In the genomic region with DNA sequence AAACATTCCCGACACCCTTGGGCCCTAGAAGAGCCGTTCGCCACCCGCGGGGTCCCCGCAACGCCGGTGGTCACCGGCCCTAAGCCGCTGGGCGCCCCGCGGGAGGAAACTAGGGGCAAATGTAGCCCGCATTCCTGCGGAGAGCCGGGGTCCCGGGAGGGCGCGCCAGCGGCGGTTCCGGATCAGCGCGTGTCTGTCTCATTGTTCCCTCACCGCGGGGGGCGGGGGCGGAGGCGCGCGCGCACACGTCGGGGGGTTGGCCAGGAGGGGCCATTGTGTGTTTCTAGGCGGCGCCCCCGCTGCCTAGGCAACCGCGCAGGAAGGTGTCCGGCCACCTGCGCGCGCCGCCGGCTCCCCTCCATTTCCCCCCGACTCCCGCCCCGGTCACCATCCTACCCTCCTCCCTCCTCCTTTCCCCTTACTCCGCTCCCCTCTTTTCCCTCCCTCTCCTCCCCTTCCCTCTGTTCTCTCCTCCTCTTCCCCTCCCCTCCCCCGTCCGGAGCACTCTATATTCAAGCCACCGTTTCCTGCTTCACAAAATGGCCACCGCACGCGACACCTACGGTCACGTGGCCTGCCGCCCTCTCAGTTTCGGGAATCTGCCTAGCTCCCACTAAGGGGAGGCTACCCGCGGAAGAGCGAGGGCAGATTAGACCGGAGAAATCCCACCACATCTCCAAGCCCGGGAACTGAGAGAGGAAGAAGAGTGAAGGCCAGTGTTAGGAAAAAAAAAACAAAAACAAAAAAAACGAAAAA, we compare ENCODE assay signal across 8 cellular contexts. TPM values are rescaled to one million over a fixed set of nuclear protein-coding genes. Genes with fewer than 3 reads are reported as not detected.
DNase-seq lines count a peak whose midpoint lies in the region; ATAC-seq, FAIRE-seq and TF ChIP-seq lines count a peak whose summit lies in the region.

No MANE protein-coding gene starts in this region.

- H3K9me3 ChIP-seq in T-helper 17 cell (ENCODE audit: control insufficient read depth, low read length, poor library complexity, severe bottlenecking) (no peaks in the 10 kb centered on the region), right cardiac atrium (ENCODE audit: control insufficient read depth, low read length) (no peaks in the 10 kb centered on the region), uterus (no peaks in the 10 kb centered on the region)

- no peaks in the 10 kb centered on the region for H3K27me3 Mint-ChIP-seq in T-helper 17 cell

- H3K4me3 ChIP-seq in right cardiac atrium (ENCODE audit: low read length), result peak overlapping the region; percentile 62
- H3K4me3 ChIP-seq in uterus, result peak overlapping the region; percentile 86 to 87

- H3K27ac ChIP-seq in angular gyrus (ENCODE audit: low read depth, low read length), result peak overlapping the region; percentile 100
- peak overlapping the region; percentile 97 for H3K27ac ChIP-seq in right cardiac atrium (ENCODE audit: low read length)
- H3K27ac ChIP-seq in uterus, result peak overlapping the region; percentile 99

- ATAC-seq in HG02852 (IDR thresholded peaks at IDR 0.05; ENCODE audit: unreplicated experiment), result peak; percentile 46
- peak; percentile 65 for ATAC-seq in T-helper 17 cell
- ATAC-seq in right cardiac atrium, result peak; percentile 77 to 80

- no peak for TF ChIP-seq CTCF in uterus (IDR thresholded peaks at IDR 0.05)

- H3K27me3 ChIP-seq in right cardiac atrium (ENCODE audit: control insufficient read depth, insufficient read depth) (no peaks in the 10 kb centered on the region), uterus (no peaks in the 10 kb centered on the region)

- no peaks in the 10 kb centered on the region for H3K4me1 ChIP-seq in right cardiac atrium (ENCODE audit: control insufficient read depth, insufficient read depth, low read length)
- H3K4me1 ChIP-seq in uterus, result no peaks in the 10 kb centered on the region

- no peak; the same call in 1 of the 2 replicates for TF ChIP-seq POLR2A in GM12891 (IDR thresholded peaks at IDR 0.05; ENCODE audit: low read depth, low read length)
- TF ChIP-seq POLR2A in uterus (IDR thresholded peaks at IDR 0.05), result peak; percentile 51 to 71

- H3K4me1 Mint-ChIP-seq in T-helper 17 cell, result peaks cover 24% of the 10 kb centered on the region

- WGBS in right cardiac atrium, result under 1% methylated on average over 64 of the region's 65 CpGs

- H3K27ac Mint-ChIP-seq in T-helper 17 cell, result peak overlapping the region; percentile 100

- H3K36me3 ChIP-seq in uterus, result no peaks in the 10 kb centered on the region

- peaks cover 4% of the 10 kb centered on the region for H3K36me3 Mint-ChIP-seq in T-helper 17 cell (ENCODE audit: low read depth)

- intact Hi-C loops in right cardiac atrium (cut with DNase I) (no loop called here), uterus (cut with DNase I; ENCODE audit: low total_unique reads) (no loop called here)

- peak; percentile 89 for FAIRE-seq in GM12891 (lab: Jason Lieb, UNC)

- H3K4me3 Mint-ChIP-seq in T-helper 17 cell, result peak overlapping the region; percentile 97

- DNase-seq in GM12891 (ENCODE audit: insufficient read length, low spot score) (peak; percentile 53), NCI-H146 treated with DMSO at 0.1 percent for 48 hours (lab: John Stamatoyannopoulos, UW; ENCODE audit: unreplicated experiment) (peak; percentile 85), T-helper 17 cell (peak; percentile 70 to 79 (median 79)), right cardiac atrium (peak; percentile 91 to 94 (median 93)), putamen (ENCODE audit: low spot score) (peak; percentile 81), uterus (peak; percentile 87 to 90)

TF ChIP-seq in GM12891, 5 proteins besides CTCF, POLR2A, EP300 and RAD21:
- peak; percentile 82 for TF ChIP-seq PAX5 (IDR thresholded peaks at IDR 0.05; ENCODE audit: insufficient read depth, low read length, severe bottlenecking)
- TF ChIP-seq POU2F2 (IDR thresholded peaks at IDR 0.05; ENCODE audit: low read depth, low read length), result no peak
- no peak for TF ChIP-seq POLR2AphosphoS5 (IDR thresholded peaks at IDR 0.05; ENCODE audit: low read depth, low read length)
- peak; percentile 29; the same call in 1 of the 2 replicates for TF ChIP-seq TAF1 (IDR thresholded peaks at IDR 0.05; ENCODE audit: low read depth, low read length)

RNA-seq across cellular contexts. Expression of gene DDX3X, which starts 0.8 kb away (rescaled TPM):
- polyA plus RNA-seq in GM12891 (2012; ENCODE audit: low read depth, missing spikeins), result 97.4 TPM
- total RNA-seq in T-helper 17 cell (100 to 1,000 TPM; 795 to 944 TPM), right cardiac atrium (100 to 1,000 TPM; 136 to 297 (median 188) TPM), uterus (100 to 1,000 TPM; 124 to 387 (median 268) TPM)
- polyA plus RNA-seq in right cardiac atrium, result 62.4 TPM

Comparison
In these comparisons a context has a peak if more than half of its experiments do, and no peak if none do; other contexts are left out.
1. Peak in every context shown above with its lines: DNase-seq, ATAC-seq, H3K4me3 ChIP-seq and H3K27ac ChIP-seq.